Comparison of ENCODE assay signal across 30 cellular contexts in genomic region chr5:89401012-89401411, GRCh38.
"Had no signal": no experiment of that assay in that cellular context is flagged by ENCODE, and none has a peak within 500 bp of the region (broad histone marks: within the 10 kb centered on the region; RNA-seq: fewer than 3 reads in every experiment).

No MANE protein-coding gene starts in this region.

- H3K9me3 ChIP-seq: esophagus muscularis mucosa, gastrocnemius medialis had no signal

- H3K36me3 ChIP-seq: brain microvascular endothelial cell, esophagus muscularis mucosa, gastrocnemius medialis had no signal

- FAIRE-seq: astrocyte had no signal

- H3K4me3 Mint-ChIP-seq: activated CD8-positive, alpha-beta T cell treated with anti-CD3 and anti-CD28 coated beads for 36 hours; activated naive CD8-positive, alpha-beta T cell; activated T-cell treated with anti-CD3 and anti-CD28 coated beads, Interleukin-2, amount 50 U/mL, for 4 hours; activated T-helper 17 cell treated with anti-CD3 and anti-CD28 coated beads, Interleukin-2, amount 50 U/mL, for 72 hours; central memory CD8-positive, alpha-beta T cell; effector memory CD8-positive, alpha-beta T cell; WTC11 had no signal

- ATAC-seq: activated CD4-positive, CD25-positive, alpha-beta regulatory T cell treated with anti-CD3 and anti-CD28 coated beads, Interleukin-2, amount 50 U/mL, for 24 hours; activated CD8-positive, alpha-beta T cell treated with anti-CD3 and anti-CD28 coated beads for 36 hours; activated T-cell treated with anti-CD3 and anti-CD28 coated beads, Interleukin-2, amount 50 U/mL, for 4 hours; activated T-helper 17 cell treated with anti-CD3 and anti-CD28 coated beads, Interleukin-2, amount 50 U/mL, for 72 hours; effector memory CD8-positive, alpha-beta T cell; foreskin keratinocyte; gastrocnemius medialis; WTC11 had no signal

- H3K36me3 Mint-ChIP-seq: activated naive CD8-positive, alpha-beta T cell; WTC11 had no signal

- H3K27me3 ChIP-seq: brain microvascular endothelial cell, esophagus muscularis mucosa, foreskin keratinocyte, gastrocnemius medialis had no signal

- H3K4me1 Mint-ChIP-seq: activated T-helper 17 cell treated with anti-CD3 and anti-CD28 coated beads, Interleukin-2, amount 50 U/mL, for 72 hours had no signal

- H3K27me3 Mint-ChIP-seq: activated CD8-positive, alpha-beta T cell treated with anti-CD3 and anti-CD28 coated beads for 36 hours; activated naive CD8-positive, alpha-beta T cell; activated T-helper 17 cell treated with anti-CD3 and anti-CD28 coated beads, Interleukin-2, amount 50 U/mL, for 72 hours; central memory CD8-positive, alpha-beta T cell; effector memory CD8-positive, alpha-beta T cell had no signal

- H3K27ac Mint-ChIP-seq: activated CD8-positive, alpha-beta T cell treated with anti-CD3 and anti-CD28 coated beads for 36 hours; activated naive CD8-positive, alpha-beta T cell; activated T-helper 17 cell treated with anti-CD3 and anti-CD28 coated beads, Interleukin-2, amount 50 U/mL, for 72 hours; effector memory CD8-positive, alpha-beta T cell; WTC11 had no signal

- H3K4me1 ChIP-seq: esophagus muscularis mucosa, foreskin keratinocyte, gastrocnemius medialis had no signal

- H3K9me3 Mint-ChIP-seq: activated CD8-positive, alpha-beta T cell treated with anti-CD3 and anti-CD28 coated beads for 36 hours had no signal

- H3K27ac ChIP-seq: brain microvascular endothelial cell, coronary artery, esophagus muscularis mucosa, foreskin keratinocyte, gastrocnemius medialis, VCaP had no signal

- H3K4me3 ChIP-seq: coronary artery, esophagus muscularis mucosa, gastrocnemius medialis had no signal

- DNase-seq: activated CD4-positive, alpha-beta T cell treated with anti-CD3 and anti-CD28 coated beads for 48 hours; activated CD4-positive, alpha-beta T cell treated with anti-CD3 and anti-CD28 coated beads, Interleukin-2, amount 50 U/mL, for 1 hour; activated CD4-positive, alpha-beta T cell treated with anti-CD3 and anti-CD28 coated beads, Interleukin-2, amount 50 U/mL, for 48 hours; activated CD8-positive, alpha-beta memory T cell treated with anti-CD3 and anti-CD28 coated beads for 24 hours; activated CD8-positive, alpha-beta T cell treated with anti-CD3 and anti-CD28 coated beads for 36 hours; activated effector memory CD4-positive, alpha-beta T cell treated with Interleukin-2 at 50 U/mL for 16 hours; activated gamma-delta T cell treated with Interleukin-2 at 50 U/mL for 16 hours; activated naive CD4-positive, alpha-beta T cell treated with anti-CD3 and anti-CD28 coated beads, Interleukin-2, amount 50 U/mL, for 16 hours; activated naive CD4-positive, alpha-beta T cell treated with Interleukin-2 at 50 U/mL for 16 hours; activated T-cell treated with anti-CD3 and anti-CD28 coated beads, Interleukin-2, amount 50 U/mL, for 4 hours; amniotic stem cell; anterior cingulate cortex; brain microvascular endothelial cell; dermis blood vessel endothelial cell; effector CD4-positive, alpha-beta T cell; effector memory CD8-positive, alpha-beta T cell; erythroblast; foreskin keratinocyte; glutamatergic neuron; T-helper 2 cell had no signal
